8 cellular contexts compared by ENCODE assay signal in genomic region chr4:64713256-64713840, GRCh38.
DNase-seq lines count a peak whose midpoint lies in the region; ATAC-seq, FAIRE-seq and TF ChIP-seq lines count a peak whose summit lies in the region.

No MANE protein-coding gene starts in this region.

- no peak for TF ChIP-seq EP300 in suprapubic skin (IDR thresholded peaks at IDR 0.05)

- DNase-seq in SKM-1 (lab: John Stamatoyannopoulos, UW; ENCODE audit: unreplicated experiment) (peak; percentile 3), kidney (no peak), suprapubic skin (ENCODE audit: low spot score in 2 of 2) (no peak), adrenal gland (no peak)
- DNase-seq in stimulated activated CD4-positive, alpha-beta T cell treated with anti-CD3 and anti-CD28 coated beads, Interleukin-4, amount 100 ng/mL, for 24 hours = no peak

- FAIRE-seq in kidney (lab: Jason Lieb, UNC) = peak; percentile 55

- H3K4me3 ChIP-seq in kidney (ENCODE audit: low read length in 2 of 2) = no peak overlapping the region
- H3K4me3 ChIP-seq in suprapubic skin = no peak overlapping the region
- no peak overlapping the region for H3K4me3 ChIP-seq in adrenal gland

- ATAC-seq in GM18907 (IDR thresholded peaks at IDR 0.05; ENCODE audit: unreplicated experiment) = peak; percentile 66
- ATAC-seq in HG03520 (IDR thresholded peaks at IDR 0.05; ENCODE audit: unreplicated experiment) = peak; percentile 66

- TF ChIP-seq POLR2A in suprapubic skin (IDR thresholded peaks at IDR 0.05) (no peak), adrenal gland (IDR thresholded peaks at IDR 0.05) (no peak)

- 0% methylated on average over 2 of the region's 2 CpGs for WGBS in suprapubic skin
- WGBS in adrenal gland, 4 donors = 2 to 5% (median 4%) methylated on average over 2 of the region's 2 CpGs

- TF ChIP-seq CTCF in C4-2B (conservative IDR thresholded peaks at IDR 0.05) (peak; percentile 78), kidney (IDR thresholded peaks at IDR 0.05; ENCODE audit: borderline replicate concordance, extremely low read depth, insufficient read depth) (peak; percentile 35), suprapubic skin (IDR thresholded peaks at IDR 0.05) (no peak), adrenal gland (IDR thresholded peaks at IDR 0.05) (peak in 3 of 6 experiments; percentile 21 to 46 (median 26))

- intact Hi-C loops in kidney (cut with DNase I) = no loop called here
- intact Hi-C loops in adrenal gland (cut with DNase I) = no loop called here

- H3K4me1 ChIP-seq in kidney (ENCODE audit: control insufficient read depth in 1 of 2, insufficient read depth in 1 of 2, low read depth in 1 of 2, low read length in 2 of 2) (no peaks in the 10 kb centered on the region), suprapubic skin (no peaks in the 10 kb centered on the region), adrenal gland (replicated peaks in 1 of 2) (no peaks in the 10 kb centered on the region)

- H3K36me3 ChIP-seq in kidney (ENCODE audit: control insufficient read depth in 1 of 2, insufficient read depth in 2 of 2, low read length in 2 of 2) (no peaks in the 10 kb centered on the region), suprapubic skin (no peaks in the 10 kb centered on the region), adrenal gland (replicated peaks in 1 of 2) (no peaks in the 10 kb centered on the region)

- H3K27ac ChIP-seq in C4-2B (no peak overlapping the region), kidney (ENCODE audit: low read depth in 2 of 2, low read length in 2 of 2) (no peak overlapping the region), suprapubic skin (no peak overlapping the region), adrenal gland (no peak overlapping the region)

- H3K9ac ChIP-seq in kidney (ENCODE audit: low read length in 2 of 2) = no peak overlapping the region

- H3K9me3 ChIP-seq in kidney (ENCODE audit: control insufficient read depth in 1 of 2, low read length in 2 of 2) (no peaks in the 10 kb centered on the region), suprapubic skin (no peaks in the 10 kb centered on the region), adrenal gland (replicated peaks in 1 of 3) (no peaks in the 10 kb centered on the region)

- H3K27me3 ChIP-seq in suprapubic skin = no peaks in the 10 kb centered on the region
- H3K27me3 ChIP-seq in adrenal gland = peaks cover 3% of the 10 kb centered on the region

Comparison
In these comparisons a context has a peak if more than half of its experiments do, and no peak if none do; other contexts are left out.
1. CTCF ChIP-seq: peak in C4-2B (single experiment) and kidney (single experiment); none in suprapubic skin (0 of 2).